ENCODE assay signal across 19 cellular contexts in the genomic region with DNA sequence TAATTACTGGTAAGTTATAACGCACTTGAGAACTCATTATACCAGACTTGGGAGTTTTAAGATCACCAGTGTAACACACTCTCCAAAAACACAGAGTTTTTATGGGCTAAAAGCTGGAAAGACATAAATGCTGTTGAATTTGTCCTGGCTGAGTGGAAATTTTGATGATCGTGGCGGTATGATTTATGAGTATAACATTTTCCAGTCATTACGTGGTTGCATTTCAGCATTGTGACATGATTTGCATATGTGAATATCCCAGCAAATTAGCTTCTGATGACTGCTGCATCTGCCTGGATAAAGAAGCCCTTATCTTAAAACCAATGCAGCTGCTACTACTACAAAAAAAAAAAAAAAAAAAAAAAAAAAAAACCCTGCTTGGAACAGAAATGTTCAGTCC.
A peak's percentile ranks its signal among the peaks of the same experiment; 100 is the strongest.
DNase-seq lines count a peak whose midpoint lies in the region; ATAC-seq, FAIRE-seq and TF ChIP-seq lines count a peak whose summit lies in the region.
"Had no signal": no experiment of that assay in that cellular context is flagged by ENCODE, and none has a peak within 500 bp of the region (broad histone marks: within the 10 kb centered on the region; RNA-seq: fewer than 3 reads in every experiment).

No MANE protein-coding gene starts in this region.

- ATAC-seq in right lobe of liver (no peak), GM18858 (IDR thresholded peaks at IDR 0.05; ENCODE audit: unreplicated experiment) (no peak), HG03565 (IDR thresholded peaks at IDR 0.05; ENCODE audit: unreplicated experiment) (no peak)

- H3K4me2 ChIP-seq in astrocyte (ENCODE audit: low read length): no peak overlapping the region
- H3K4me2 ChIP-seq: BLaER1 treated with 17β-estradiol and CSF1 and Interleukin-3, amounts not matched to agents 10 nM and 100 nM had no signal

- H3K4me3 ChIP-seq in AG10803 (ENCODE audit: low read length) (no peak overlapping the region), astrocyte (ENCODE audit: insufficient read depth, low read depth, low read length) (no peak overlapping the region), right lobe of liver (no peak overlapping the region)
- H3K4me3 ChIP-seq: BLaER1 treated with 17β-estradiol and CSF1 and Interleukin-3, amounts not matched to agents 10 nM and 100 nM; Peyer's patch had no signal

- intact Hi-C loops in right lobe of liver (cut with DNase I): no loop called here

- no peaks in the 10 kb centered on the region for H3K27me3 Mint-ChIP-seq in astrocyte (ENCODE audit: low read depth, unreplicated experiment)

- H3K4me1 ChIP-seq in astrocyte (ENCODE audit: insufficient read depth, low read length): no peaks in the 10 kb centered on the region
- H3K4me1 ChIP-seq in right lobe of liver: no peaks in the 10 kb centered on the region
- H3K4me1 ChIP-seq: BLaER1 treated with 17β-estradiol and CSF1 and Interleukin-3, amounts not matched to agents 10 nM and 100 nM; Peyer's patch had no signal

- TF ChIP-seq POLR2A in right lobe of liver (IDR thresholded peaks at IDR 0.05): no peak

- no peaks in the 10 kb centered on the region for H3K36me3 Mint-ChIP-seq in astrocyte (ENCODE audit: low read depth, unreplicated experiment)

- H3K9me3 ChIP-seq in astrocyte (ENCODE audit: insufficient read depth, low read depth, low read length): no peaks in the 10 kb centered on the region
- no peaks in the 10 kb centered on the region for H3K9me3 ChIP-seq in right lobe of liver
- H3K9me3 ChIP-seq: BLaER1 treated with 17β-estradiol and CSF1 and Interleukin-3, amounts not matched to agents 10 nM and 100 nM; Peyer's patch had no signal

- no peaks in the 10 kb centered on the region for H3K36me3 ChIP-seq in astrocyte (ENCODE audit: insufficient read depth, low read length)
- H3K36me3 ChIP-seq in right lobe of liver: no peaks in the 10 kb centered on the region
- H3K36me3 ChIP-seq: BLaER1 treated with 17β-estradiol and CSF1 and Interleukin-3, amounts not matched to agents 10 nM and 100 nM; Peyer's patch had no signal

- no peak overlapping the region for H3K4me3 Mint-ChIP-seq in astrocyte (ENCODE audit: unreplicated experiment)
- H3K4me3 Mint-ChIP-seq: T-helper 2 cell treated with Interferon-gamma antibody and Interleukin-4, amounts not matched to agents 5 μg/mL and 100 μg/mL, for 36 hours had no signal

- no peak overlapping the region for H3K27ac ChIP-seq in astrocyte (ENCODE audit: low read depth, low read length)
- H3K27ac ChIP-seq in right lobe of liver: no peak overlapping the region
- H3K27ac ChIP-seq: BLaER1 treated with 17β-estradiol and CSF1 and Interleukin-3, amounts not matched to agents 10 nM and 100 nM; HL-60; Peyer's patch had no signal

- 79% methylated on average over 4 of the region's 4 CpGs for WGBS in right lobe of liver (ENCODE audit: insufficient coverage, low coverage, low lambda C conversion rate, missing lambda C conversion rate)

- peaks cover 3% of the 10 kb centered on the region for H3K9me3 Mint-ChIP-seq in astrocyte (ENCODE audit: unreplicated experiment)

- H3K27me3 ChIP-seq in astrocyte (ENCODE audit: insufficient read depth, low read length): no peaks in the 10 kb centered on the region
- no peaks in the 10 kb centered on the region for H3K27me3 ChIP-seq in right lobe of liver
- H3K27me3 ChIP-seq: BLaER1 treated with 17β-estradiol and CSF1 and Interleukin-3, amounts not matched to agents 10 nM and 100 nM; Peyer's patch had no signal

- DNase-seq in AG10803 (ENCODE audit: low read depth): peak; percentile 51
- peak; percentile 42 for DNase-seq in GM04503 (ENCODE audit: low read depth)
- peak; percentile 52 for DNase-seq in NCI-H1105 (lab: John Stamatoyannopoulos, UW)
- DNase-seq in astrocyte (ENCODE audit: low read depth): peak; percentile 55
- DNase-seq in NCI-H2081 (lab: John Stamatoyannopoulos, UW): no peak
- no peak for DNase-seq in right lobe of liver
- DNase-seq: ACHN, KBM-7, NCI-H1092 treated with DMSO at 0.1 percent for 48 hours, NCI-H774, Peyer's patch, SIG-M5 had no signal

- H3K27ac Mint-ChIP-seq in astrocyte (ENCODE audit: unreplicated experiment): no peak overlapping the region
- H3K27ac Mint-ChIP-seq: T-helper 2 cell treated with Interferon-gamma antibody and Interleukin-4, amounts not matched to agents 5 μg/mL and 100 μg/mL, for 36 hours had no signal

- no peaks in the 10 kb centered on the region for H3K79me2 ChIP-seq in astrocyte (ENCODE audit: insufficient read depth, low read length)

- TF ChIP-seq CTCF in AG10803 (conservative IDR thresholded peaks at IDR 0.05; ENCODE audit: low read length) (no peak), astrocyte (IDR thresholded peaks at IDR 0.05; ENCODE audit: insufficient read depth, low read depth, low read length) (no peak), right lobe of liver (IDR thresholded peaks at IDR 0.05) (no peak)

- no peak for FAIRE-seq in astrocyte (lab: Jason Lieb, UNC)
- FAIRE-seq: GM12892, H1 had no signal

- H4K20me1 ChIP-seq in astrocyte (ENCODE audit: insufficient read depth, low read length): no peaks in the 10 kb centered on the region
- H4K20me1 ChIP-seq: BLaER1 treated with 17β-estradiol and CSF1 and Interleukin-3, amounts not matched to agents 10 nM and 100 nM had no signal

- no peaks in the 10 kb centered on the region for H3K4me1 Mint-ChIP-seq in astrocyte (ENCODE audit: low read depth, unreplicated experiment)

- no peak overlapping the region for H2AFZ ChIP-seq in astrocyte (ENCODE audit: low read depth, low read length)

- no peak overlapping the region for H3K9ac ChIP-seq in astrocyte (ENCODE audit: low read length)
- H3K9ac ChIP-seq: BLaER1 treated with 17β-estradiol and CSF1 and Interleukin-3, amounts not matched to agents 10 nM and 100 nM had no signal

Comparison
In these comparisons a context has a peak if more than half of its experiments do, and no peak if none do; other contexts are left out.
1. DNase-seq: peak in AG10803 (single experiment), GM04503 (single experiment), NCI-H1105 (single experiment) and astrocyte (single experiment); none in NCI-H2081 (0 of 2) and right lobe of liver (0 of 3).